1 cellular context compared by ENCODE assay signal in the genomic region with DNA sequence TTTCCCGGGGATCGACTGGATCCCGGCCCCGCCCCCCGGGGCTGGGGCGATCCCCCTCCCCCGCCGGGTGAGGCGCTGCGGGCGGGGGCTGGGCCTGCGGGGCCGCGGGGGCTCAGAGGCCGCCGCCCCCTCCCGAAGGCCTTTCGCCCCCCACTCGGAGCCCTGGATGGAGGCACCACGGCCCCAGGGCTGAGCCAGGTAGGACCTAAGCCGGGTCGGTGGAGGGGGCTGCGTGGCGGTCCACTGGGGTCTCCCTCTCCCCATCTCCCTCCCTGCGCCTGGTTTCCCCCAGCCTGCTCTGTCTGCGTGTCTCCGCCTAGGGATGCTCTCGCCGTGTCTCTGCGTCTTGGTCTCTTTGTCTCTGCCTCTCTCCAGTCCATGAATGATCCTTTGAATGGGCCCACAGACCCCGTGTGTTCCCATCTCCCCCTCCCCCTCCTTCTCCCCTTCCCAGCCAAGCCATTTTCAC.
TF ChIP-seq lines count a peak whose summit lies in the region.

No MANE protein-coding gene starts in this region.

TF ChIP-seq in H1, 55 proteins besides CTCF, POLR2A, EP300 and RAD21:
- TF ChIP-seq TEAD4 (IDR thresholded peaks at IDR 0.05; ENCODE audit: low read depth, low read length): no peak
- TF ChIP-seq SUZ12 (IDR thresholded peaks at IDR 0.05; ENCODE audit: low read length): peak; percentile 36; the same call in 1 of the 2 replicates
- TF ChIP-seq BACH1 (IDR thresholded peaks at IDR 0.05; ENCODE audit: low read length): 0 out of 2 replicates have a peak, but pooled peaks have one; percentile 24
- TF ChIP-seq POU5F1 (IDR thresholded peaks at IDR 0.05; ENCODE audit: low read depth, low read length): no peak
- 0 out of 2 replicates have a peak, but pooled peaks have one; percentile 5 for TF ChIP-seq RBBP5 (IDR thresholded peaks at IDR 0.05; ENCODE audit: borderline replicate concordance, low read depth, low read length)
- no peak for TF ChIP-seq KDM1A (IDR thresholded peaks at IDR 0.05; ENCODE audit: borderline replicate concordance, low read length)
- TF ChIP-seq SIX5 (IDR thresholded peaks at IDR 0.05; ENCODE audit: low read depth, low read length): no peak
TF ChIP-seq in H1: peak in this region for 3.
